8 cellular contexts compared by ENCODE assay signal in genomic region chr1:86914635-86914997, GRCh38. TPM values are rescaled to one million over a fixed set of nuclear protein-coding genes. Genes with fewer than 3 reads are reported as not detected.
DNase-seq lines count a peak whose midpoint lies in the region; TF ChIP-seq lines count a peak whose summit lies in the region.

Gene HS2ST1, plus strand, starts transcription at chr1:86914635.

- peak within 1 kb of the TSS; percentile 60; the same call in 1 of the 2 replicates for H2AFZ ChIP-seq in OCI-LY7 (ENCODE audit: low read length)

- H3K4me1 ChIP-seq in OCI-LY7 (ENCODE audit: insufficient read depth, low read length, poor library complexity, severe bottlenecking) (peaks cover 29% of the 10 kb centered on the region), esophagus squamous epithelium (peaks cover 5 to 39% (median 16%) of the 10 kb centered on the region in 3 donors)

- H3K27me3 Mint-ChIP-seq in osteocyte (ENCODE audit: unreplicated experiment) (no peaks in the 10 kb centered on the region), immature natural killer cell (ENCODE audit: low read depth in 3 of 3) (peaks cover 0 to 4% (median 4%) of the 10 kb centered on the region in 3 donors)

- H4K20me1 ChIP-seq in OCI-LY7 (ENCODE audit: insufficient read depth, low read length) = peaks cover 27% of the 10 kb centered on the region

- H3K27ac Mint-ChIP-seq in osteocyte (ENCODE audit: unreplicated experiment) (no peak within 1 kb of the TSS), immature natural killer cell (no peak within 1 kb of the TSS)

- H3K27ac ChIP-seq in OCI-LY7 (ENCODE audit: low read depth, low read length, poor library complexity, severe bottlenecking) (peak within 1 kb of the TSS; percentile 83), esophagus squamous epithelium (peak within 1 kb of the TSS; percentile 91 to 93 (median 92))

- H3K9me3 Mint-ChIP-seq in osteocyte (ENCODE audit: unreplicated experiment) (no peaks in the 10 kb centered on the region), immature natural killer cell (no peaks in the 10 kb centered on the region)

- peak within 1 kb of the TSS; percentile 90 for H3K4me2 ChIP-seq in OCI-LY7 (ENCODE audit: low read length)

- no peak for DNase-seq in G401 (ENCODE audit: low spot score)
- no peak for DNase-seq in OCI-LY7 (ENCODE audit: low spot score)
- no peak for DNase-seq in esophagus squamous epithelium (lab: John Stamatoyannopoulos, UW)
- DNase-seq in osteocyte (ENCODE audit: extremely low spot score, unreplicated experiment) = no peak
- DNase-seq in NAMALWA (ENCODE audit: low spot score) = no peak
- no peak for DNase-seq in NOMO-1 (lab: John Stamatoyannopoulos, UW; ENCODE audit: unreplicated experiment in 2 of 2)
- DNase-seq in immature natural killer cell = no peak
- DNase-seq in NCI-H345 treated with DMSO at 0.1 percent for 48 hours (lab: John Stamatoyannopoulos, UW; ENCODE audit: unreplicated experiment) = no peak

- H3K27me3 ChIP-seq in esophagus squamous epithelium = no peaks in the 10 kb centered on the region

- H3K36me3 Mint-ChIP-seq in osteocyte (ENCODE audit: unreplicated experiment) = peaks cover 4% of the 10 kb centered on the region
- peaks cover 0 to 3% (median 0%) of the 10 kb centered on the region in 3 donors for H3K36me3 Mint-ChIP-seq in immature natural killer cell

- peaks cover 9% of the 10 kb centered on the region; the same call in 1 of the 2 replicates for H3K9me3 ChIP-seq in OCI-LY7 (ENCODE audit: low read length)
- no peaks in the 10 kb centered on the region for H3K9me3 ChIP-seq in esophagus squamous epithelium

- CTCF ChIA-PET in OCI-LY7 (lab: Charles Lee; ENCODE audit: unreplicated experiment) = interaction anchor here (0.8 kb wide), 1 partner anchor 168 kb away, joined by 3 read pairs; no protein-coding TSS in a partner anchor

- H3K4me3 ChIP-seq in OCI-LY7 (ENCODE audit: low read depth, low read length, poor library complexity, severe bottlenecking) (peak within 1 kb of the TSS; percentile 94), esophagus squamous epithelium (peak within 1 kb of the TSS; percentile 76 to 98 (median 83))

- intact Hi-C loops in OCI-LY7 (cut with micrococcal nuclease; ENCODE audit: unreplicated experiment) (loop anchor here (1.0 to 2.0 kb wide), 5 partner anchors 82 to 210 kb away; partner anchors contain the start of gene SH3GLB1), esophagus squamous epithelium (cut with DNase I) (no loop called here)

- no TSS peak for BruUV-seq in OCI-LY7 (replicated peaks; lab: Mats Ljungman, UMichigan)

- H3K4me1 Mint-ChIP-seq in osteocyte (ENCODE audit: unreplicated experiment) (peaks cover 32% of the 10 kb centered on the region), immature natural killer cell (peaks cover 36 to 45% of the 10 kb centered on the region in 2 donors)

- H3K9me2 ChIP-seq in OCI-LY7 (ENCODE audit: insufficient read depth, low read length) = no peaks in the 10 kb centered on the region

- H3K4me3 Mint-ChIP-seq in osteocyte (ENCODE audit: unreplicated experiment) (no peak within 1 kb of the TSS), immature natural killer cell (no peak within 1 kb of the TSS)

- TF ChIP-seq POLR2A in esophagus squamous epithelium (IDR thresholded peaks at IDR 0.05) = peak in 2 of 4 donors; percentile 27 to 77

- H3K36me3 ChIP-seq in OCI-LY7 (ENCODE audit: insufficient read depth, low read length) (peaks cover 52% of the 10 kb centered on the region), esophagus squamous epithelium (peaks cover 0 to 14% (median 0%) of the 10 kb centered on the region in 3 donors)

- WGBS in esophagus squamous epithelium, 2 donors = 0% methylated on average over 4 to 14 of the region's 41 CpGs

- TF ChIP-seq CTCF in OCI-LY7 (conservative IDR thresholded peaks at IDR 0.05; ENCODE audit: low read length) (no peak), esophagus squamous epithelium (IDR thresholded peaks at IDR 0.05) (no peak), osteocyte (IDR thresholded peaks at IDR 0.05) (no peak)

- in situ Hi-C loops in G401 (cut with HindIII; ENCODE audit: low sequenced_read_pairs) = no loop called here

- POLR2A ChIA-PET in OCI-LY7 (lab: Charles Lee) = interaction anchor here (0.6 to 7.6 kb wide), 32 partner anchors 11 to 210 kb away, joined by 3 to 44 read pairs (median 5); partner anchors contain the start of gene SH3GLB1

- peaks cover 93% of the 10 kb centered on the region for H3K79me2 ChIP-seq in OCI-LY7 (ENCODE audit: insufficient read depth, low read depth, low read length)

RNA-seq across cellular contexts. Expression of gene HS2ST1, which starts in this region (rescaled TPM):
- 16.9 and 29.9 TPM in 2 replicates for total RNA-seq in G401 (2014; rRNA removed; shearing (Covaris generic))
- 20.9 and 36.7 TPM in 2 replicates for total RNA-seq in OCI-LY7 (2014; rRNA removed; shearing (Covaris generic))
- total RNA-seq in OCI-LY7 (2022) (54.4 and 63.7 TPM in 2 replicates), esophagus squamous epithelium (10 to 100 TPM in 1 of 4 donors, 1 to 10 TPM in 3; 5.3 to 10.5 (median 9.1) TPM), osteocyte (22.3 and 26.8 TPM in 2 replicates)
- polyA plus RNA-seq in immature natural killer cell = 1 to 10 TPM; 6.5 to 8.7 (median 7.5) TPM
